ENCODE assay signal across 12 cellular contexts in the genomic region with DNA sequence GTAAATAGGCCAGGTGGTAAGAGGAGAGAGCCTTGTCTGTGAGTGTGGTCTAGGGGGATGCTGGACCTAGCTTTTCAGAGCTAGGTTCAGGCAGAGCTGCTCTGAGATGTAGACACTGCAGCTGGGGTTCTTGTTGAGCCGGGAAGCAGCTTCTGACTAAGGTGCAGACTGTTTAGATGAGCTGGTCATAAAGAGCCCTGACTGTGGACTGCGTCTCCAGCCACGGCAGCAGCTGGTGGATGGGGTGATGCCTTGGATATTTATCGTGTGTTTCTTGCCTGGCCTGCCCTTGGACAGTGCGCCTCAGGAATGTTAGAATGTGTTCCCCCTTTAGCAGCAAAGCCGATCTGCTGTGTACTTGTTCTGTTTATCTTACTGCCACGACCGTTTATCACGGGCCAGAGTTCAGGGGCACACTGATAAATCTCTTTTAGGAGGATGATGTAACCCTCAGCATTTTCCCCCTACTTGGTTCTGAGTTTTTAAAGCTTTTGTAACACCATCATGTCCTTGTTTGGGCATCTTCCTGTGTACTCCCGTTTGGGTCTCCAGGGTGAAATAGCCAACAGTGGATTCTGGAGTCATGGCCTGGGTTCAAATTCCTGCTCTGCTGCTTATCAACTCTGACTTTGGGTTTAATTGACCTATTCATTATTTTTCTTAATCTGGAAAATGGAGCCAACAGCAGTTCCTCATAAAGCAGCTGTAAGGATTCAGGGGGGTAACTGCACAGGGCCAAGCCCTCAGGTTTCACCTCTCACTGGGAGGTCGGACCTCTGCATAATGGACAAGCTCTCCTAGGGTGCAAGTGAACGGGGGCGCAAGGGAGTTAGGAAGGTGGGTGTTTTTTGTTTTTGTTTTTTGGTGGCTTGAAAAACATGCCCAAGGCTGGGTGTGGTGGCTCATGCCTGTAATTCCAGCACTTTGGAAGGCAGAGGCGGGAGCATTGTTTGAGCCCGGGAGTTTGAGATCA. TPM values are rescaled to one million over a fixed set of nuclear protein-coding genes. Genes with fewer than 3 reads are reported as not detected.
DNase-seq lines count a peak whose midpoint lies in the region; ATAC-seq, FAIRE-seq and TF ChIP-seq lines count a peak whose summit lies in the region.
"Had no signal": no experiment of that assay in that cellular context is flagged by ENCODE, and none has a peak within 500 bp of the region (broad histone marks: within the 10 kb centered on the region; RNA-seq: fewer than 3 reads in every experiment).

No MANE protein-coding gene starts in this region.

- no peaks in the 10 kb centered on the region for H3K36me3 Mint-ChIP-seq in T-helper 1 cell treated with Interleukin-12 subunit alpha and Interleukin-12 subunit beta and Interleukin-4 antibody, amounts not matched to agents 30 μg/mL and 1 μg/mL, for 36 hours (ENCODE audit: low read depth)

- ATAC-seq in HepG2 (peak; percentile 96), GM21717 (IDR thresholded peaks at IDR 0.05; ENCODE audit: unreplicated experiment) (no peak)

- peak overlapping the region; percentile 49 for H3K27ac Mint-ChIP-seq in T-helper 1 cell treated with Interleukin-12 subunit alpha and Interleukin-12 subunit beta and Interleukin-4 antibody, amounts not matched to agents 30 μg/mL and 1 μg/mL, for 36 hours
- H3K27ac Mint-ChIP-seq: activated B cell treated with CpG ODN at 0.5 μM for 24 hours, immature natural killer cell had no signal

- peaks cover 5% of the 10 kb centered on the region; the same call in 1 of the 2 replicates for H4K20me1 ChIP-seq in HepG2 (ENCODE audit: insufficient read depth, low read length)

- H3K79me2 ChIP-seq in HepG2 (ENCODE audit: insufficient read depth, low read length), result peaks cover 89% of the 10 kb centered on the region

- CTCF ChIA-PET in HepG2 (lab: Yijun Ruan, JAX; ENCODE audit: low intra/inter-chr PET ratio, low total read pairs), result no interaction called here

- H3K4me3 Mint-ChIP-seq in T-helper 1 cell treated with Interleukin-12 subunit alpha and Interleukin-12 subunit beta and Interleukin-4 antibody, amounts not matched to agents 30 μg/mL and 1 μg/mL, for 36 hours, result no peak overlapping the region
- H3K4me3 Mint-ChIP-seq: activated B cell treated with CpG ODN at 0.5 μM for 24 hours, immature natural killer cell had no signal

- peak; percentile 95 to 99 for TF ChIP-seq EP300 in HepG2 (IDR thresholded peaks at IDR 0.05; ENCODE audit: low read depth in 2 of 2, low read length in 2 of 2)
- peak; percentile 99 for TF ChIP-seq EP300 in HepG2 (CRISPR knock-in tag; IDR thresholded peaks at IDR 0.05; ENCODE audit: borderline replicate concordance)

- H3K4me3 ChIP-seq in breast epithelium, result no peak overlapping the region
- peak overlapping the region in 1 of 3 experiments; percentile 31; a peak in 2 of 6 replicates for H3K4me3 ChIP-seq in HepG2 (replicated peaks in 1 of 3; ENCODE audit: insufficient read depth in 1 of 3, low read depth in 2 of 3, low read length in 3 of 3)
- H3K4me3 ChIP-seq in uterus, result peak overlapping the region in 1 of 2 donors; percentile 1

- no peaks in the 10 kb centered on the region for H3K9me3 Mint-ChIP-seq in T-helper 1 cell treated with Interleukin-12 subunit alpha and Interleukin-12 subunit beta and Interleukin-4 antibody, amounts not matched to agents 30 μg/mL and 1 μg/mL, for 36 hours
- H3K9me3 Mint-ChIP-seq: immature natural killer cell had no signal

- peak; percentile 100 for FAIRE-seq in HepG2 (lab: Jason Lieb, UNC)

- H3K9me3 ChIP-seq in breast epithelium, result no peaks in the 10 kb centered on the region
- no peaks in the 10 kb centered on the region for H3K9me3 ChIP-seq in HepG2 (ENCODE audit: low read length)
- no peaks in the 10 kb centered on the region for H3K9me3 ChIP-seq in uterus

- H2AFZ ChIP-seq in HepG2 (ENCODE audit: low read length), result no peak overlapping the region

- POLR2A ChIA-PET in HepG2 (lab: Yijun Ruan, JAX), result interaction anchor here (0.7 to 4.7 kb wide), 16 partner anchors 7 to 116 kb away, joined by 3 to 86 read pairs (median 6); partner anchors contain the start of gene FLNB

- peak overlapping the region; percentile 66 for H3K4me2 ChIP-seq in HepG2 (ENCODE audit: low read depth, low read length)

- no peaks in the 10 kb centered on the region for H3K36me3 ChIP-seq in breast epithelium
- peaks cover 1 to 15% of the 10 kb centered on the region in 2 experiments; a peak in 1 of 5 replicates for H3K36me3 ChIP-seq in HepG2 (replicated peaks in 1 of 2; ENCODE audit: control insufficient read depth in 1 of 2, insufficient read depth in 2 of 2, low read length in 2 of 2)
- H3K36me3 ChIP-seq in uterus, result no peaks in the 10 kb centered on the region

- H3K4me1 ChIP-seq in breast epithelium, result peaks cover 0 to 11% of the 10 kb centered on the region in 2 donors
- H3K4me1 ChIP-seq in HepG2 (ENCODE audit: insufficient read depth, low read length), result peaks cover 92% of the 10 kb centered on the region
- peaks cover 12 to 23% of the 10 kb centered on the region in 2 donors for H3K4me1 ChIP-seq in uterus

- H3K9ac ChIP-seq in HepG2 (ENCODE audit: insufficient read depth, low read depth, low read length), result peak overlapping the region; percentile 80

- peak; percentile 44; the same call in 1 of the 2 replicates for TF ChIP-seq RAD21 in HepG2 (CRISPR knock-in tag; IDR thresholded peaks at IDR 0.05)

- H3K27ac ChIP-seq in breast epithelium, result peak overlapping the region; percentile 17 to 36
- H3K27ac ChIP-seq in HepG2 (ENCODE audit: extremely low read length, insufficient read depth, low read length), result peak overlapping the region; percentile 94
- peak overlapping the region; percentile 86 to 89 for H3K27ac ChIP-seq in uterus

- no peak for DNase-seq in T-helper 1 cell
- DNase-seq in breast epithelium (ENCODE audit: low spot score in 2 of 2), result no peak
- DNase-seq in HepG2 (ENCODE audit: low spot score), result peak; percentile 99
- DNase-seq in uterus, result peak; percentile 76 to 91
- no peak for DNase-seq in RPMI8226
- DNase-seq in iPS-NIHi11 (ENCODE audit: low spot score), result no peak
- DNase-seq: activated B cell treated with CpG ODN at 0.5 μM for 24 hours; AML-193; immature natural killer cell; stimulated activated naive CD4-positive, alpha-beta T cell had no signal

- TF ChIP-seq POLR2A in breast epithelium (IDR thresholded peaks at IDR 0.05) (no peak), HepG2 (IDR thresholded peaks at IDR 0.05; ENCODE audit: insufficient read depth in 1 of 2, low read depth in 2 of 2, low read length in 2 of 2) (peak; percentile 15 to 88; a peak in 3 of 4 replicates), uterus (IDR thresholded peaks at IDR 0.05) (peak in 1 of 2 donors; percentile 36)

- no peaks in the 10 kb centered on the region for H3K27me3 ChIP-seq in breast epithelium
- H3K27me3 ChIP-seq in HepG2 (ENCODE audit: control insufficient read depth in 1 of 2, insufficient read depth in 2 of 2, low read length in 2 of 2), result no peaks in the 10 kb centered on the region; a peak in 1 of 5 replicates
- no peaks in the 10 kb centered on the region for H3K27me3 ChIP-seq in uterus

- intact Hi-C loops in breast epithelium (cut with DNase I; ENCODE audit: low total_unique reads) (no loop called here), HepG2 (cut with micrococcal nuclease; ENCODE audit: unreplicated experiment) (loop anchor here (2.0 to 5.0 kb wide), 2 partner anchors 37 to 51 kb away; no protein-coding TSS in a partner anchor), uterus (cut with DNase I; ENCODE audit: low total_unique reads) (loop anchor here (5.0 kb wide), 1 partner anchor 47 kb away; no protein-coding TSS in a partner anchor)

- in situ Hi-C loops in HepG2 (cut with HindIII; ENCODE audit: extremely low pct_ligation_motif_present, low pct_unique_long_range_greater_than_20kb), result no loop called here

- no peaks in the 10 kb centered on the region for H3K27me3 Mint-ChIP-seq in T-helper 1 cell treated with Interleukin-12 subunit alpha and Interleukin-12 subunit beta and Interleukin-4 antibody, amounts not matched to agents 30 μg/mL and 1 μg/mL, for 36 hours (ENCODE audit: low read depth)
- H3K27me3 Mint-ChIP-seq: activated B cell treated with CpG ODN at 0.5 μM for 24 hours had no signal

- 20% methylated on average over 15 of the region's 15 CpGs for WGBS in HepG2 (ENCODE audit: low lambda C conversion rate)

- TF ChIP-seq CTCF in breast epithelium (IDR thresholded peaks at IDR 0.05), result no peak
- TF ChIP-seq CTCF in HepG2 (CRISPR knock-in tag; IDR thresholded peaks at IDR 0.05), result 0 out of 2 replicates have a peak, but pooled peaks have one; percentile 16
- no peak for TF ChIP-seq CTCF in uterus (IDR thresholded peaks at IDR 0.05)

- H3K4me1 Mint-ChIP-seq in T-helper 1 cell treated with Interleukin-12 subunit alpha and Interleukin-12 subunit beta and Interleukin-4 antibody, amounts not matched to agents 30 μg/mL and 1 μg/mL, for 36 hours (ENCODE audit: low read depth), result peaks cover 6% of the 10 kb centered on the region

- no TSS peak for BruUV-seq in HepG2 (replicated peaks; lab: Mats Ljungman, UMichigan)

RNA-seq across cellular contexts. Expression of gene FLNB, which starts 51.4 kb away (rescaled TPM):
- total RNA-seq in breast epithelium (100 to 1,000 TPM in 2 of 3 donors, 10 to 100 TPM in 1; 40.3 to 242 (median 164) TPM), HepG2 (2016; rRNA removed; fragmentation: Illumina TruSeq; extraction: Trizol) (48.8 and 130 TPM in 2 replicates), uterus (100 to 1,000 TPM in 3 of 4 donors, 10 to 100 TPM in 1; 52.4 to 283 (median 148) TPM)
- 13.1 and 13.3 TPM in 2 replicates for total RNA-seq in HepG2 (2016; cell fraction: cytosol; rRNA removed; fragmentation: Illumina TruSeq; extraction: Trizol; ENCODE audit: low read depth)
- 39.2 and 136 TPM in 2 replicates for total RNA-seq in HepG2 (2016; cell fraction: insoluble cytoplasmic fraction; rRNA removed; fragmentation: Illumina TruSeq; extraction: Trizol)
- 18.9 and 22.5 TPM in 2 replicates for total RNA-seq in HepG2 (2016; cell fraction: membrane; rRNA removed; fragmentation: Illumina TruSeq; extraction: Trizol)
- 211 and 228 TPM in 2 replicates for total RNA-seq in HepG2 (2016; cell fraction: nucleus; rRNA removed; fragmentation: Illumina TruSeq; extraction: Trizol)
- 106 and 126 TPM in 2 replicates for polyA plus RNA-seq in HepG2 (2011; rRNA removed)
- 92.4 and 98.4 TPM in 2 replicates for polyA plus RNA-seq in HepG2 (2011; cell fraction: cytosol; rRNA removed)
- polyA plus RNA-seq in HepG2 (2011; cell fraction: nucleus; rRNA removed), result 739 and 796 TPM in 2 replicates
- polyA plus RNA-seq in HepG2 (2012), result 198 and 216 TPM in 2 replicates
- 8.9 and 9.6 TPM in 2 replicates for polyA plus RNA-seq in HepG2 (2016; cell fraction: cytosol; fragmentation: Illumina TruSeq; extraction: Trizol; ENCODE audit: low read depth)
- 41.9 and 44.7 TPM in 2 replicates for polyA plus RNA-seq in HepG2 (2016; cell fraction: insoluble cytoplasmic fraction; fragmentation: Illumina TruSeq; extraction: Trizol; ENCODE audit: low read depth)
- 15.4 and 16.3 TPM in 2 replicates for polyA plus RNA-seq in HepG2 (2016; cell fraction: membrane; fragmentation: Illumina TruSeq; extraction: Trizol; ENCODE audit: low read depth)
- polyA plus RNA-seq in HepG2 (2016; cell fraction: nucleus; fragmentation: Illumina TruSeq; extraction: Trizol; ENCODE audit: insufficient read depth, low read depth), result 270 and 279 TPM in 2 replicates
- 277 and 558 TPM in 2 replicates for polyA minus RNA-seq in HepG2 (2011; rRNA and poly(A)+ RNA removed; ENCODE audit: low replicate concordance)
- 259 and 274 TPM in 2 replicates for polyA minus RNA-seq in HepG2 (2011; cell fraction: cytosol; rRNA and poly(A)+ RNA removed)
- polyA minus RNA-seq in HepG2 (2011; cell fraction: nucleus; rRNA and poly(A)+ RNA removed), result 831 and 1,056 TPM in 2 replicates

Comparison
In these comparisons a context has a peak if more than half of its experiments do, and no peak if none do; other contexts are left out.
1. DNase-seq: peak in HepG2 (single experiment) and uterus (2 of 2); none in T-helper 1 cell (0 of 5), breast epithelium (0 of 2), RPMI8226 (single experiment) and iPS-NIHi11 (single experiment).
2. H3K27ac ChIP-seq: peak in every context shown above with its lines; median percentile 94 in HepG2; 88 in uterus; 26 in breast epithelium.